In the genomic region with DNA sequence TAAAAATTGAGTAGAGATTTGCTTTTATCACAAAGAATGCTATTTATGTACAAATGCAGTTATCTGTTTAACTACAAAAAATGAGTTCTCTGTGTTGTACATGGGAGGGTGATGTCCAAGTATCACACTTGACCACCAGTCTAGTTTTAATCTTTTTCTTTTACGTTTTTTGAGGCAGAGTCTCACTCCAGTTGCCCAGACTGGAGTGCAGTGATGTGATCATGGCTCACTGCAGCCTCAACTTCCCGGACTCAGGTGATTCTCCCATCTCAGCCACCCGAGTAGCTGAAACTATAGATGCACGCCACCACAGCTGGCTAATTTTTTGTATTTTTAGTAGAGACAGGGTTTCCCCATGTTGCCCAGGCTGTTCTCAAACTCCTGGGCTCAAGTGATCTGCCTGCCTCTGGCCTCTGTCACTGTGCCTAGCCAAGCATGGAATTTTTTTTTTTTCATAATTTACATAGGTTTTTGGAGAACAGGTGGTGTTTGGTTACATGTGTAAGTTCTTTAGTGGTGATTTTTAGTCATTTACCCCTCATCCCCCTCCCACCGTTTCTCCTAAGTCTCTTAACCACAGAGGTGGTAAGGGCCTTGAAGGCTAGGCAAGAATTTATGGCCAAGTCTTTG, we compare ENCODE assay signal across 16 cellular contexts. TPM values are rescaled to one million over a fixed set of nuclear protein-coding genes. Genes with fewer than 3 reads are reported as not detected.
DNase-seq lines count a peak whose midpoint lies in the region; ATAC-seq and TF ChIP-seq lines count a peak whose summit lies in the region.
"Had no signal": no experiment of that assay in that cellular context is flagged by ENCODE, and none has a peak within 500 bp of the region (broad histone marks: within the 10 kb centered on the region; RNA-seq: fewer than 3 reads in every experiment).

No MANE protein-coding gene starts in this region.

- TF ChIP-seq CTCF in GM12865 (IDR thresholded peaks at IDR 0.05; ENCODE audit: insufficient read depth, low read depth, low read length, missing control alignments) (no peak), smooth muscle cell (IDR thresholded peaks at IDR 0.05; ENCODE audit: borderline replicate concordance, insufficient read depth, poor library complexity, severe bottlenecking) (no peak)
- no peak for TF ChIP-seq CTCF in activated CD8-positive, alpha-beta T cell treated with anti-CD3 and anti-CD28 coated beads for 36 hours (IDR thresholded peaks at IDR 0.05)

- H3K36me3 Mint-ChIP-seq in activated CD8-positive, alpha-beta T cell treated with anti-CD3 and anti-CD28 coated beads for 36 hours (ENCODE audit: low read depth), result no peaks in the 10 kb centered on the region

- POLR2A ChIA-PET in activated CD8-positive, alpha-beta T cell treated with anti-CD3 and anti-CD28 coated beads for 36 hours (lab: Charles Lee), result no interaction called here

- in situ Hi-C loops in ACHN (cut with HindIII; ENCODE audit: low pct_ligation_motif_present, low pct_unique_long_range_greater_than_20kb, low sequenced_read_pairs), result no loop called here

- no peak overlapping the region for H3K4me3 Mint-ChIP-seq in activated CD8-positive, alpha-beta T cell treated with anti-CD3 and anti-CD28 coated beads for 36 hours
- H3K4me3 Mint-ChIP-seq: T-helper 1 cell treated with Interleukin-12 subunit alpha and Interleukin-12 subunit beta and Interleukin-4 antibody, amounts not matched to agents 30 μg/mL and 1 μg/mL, for 36 hours had no signal

- H3K27ac Mint-ChIP-seq in activated CD8-positive, alpha-beta T cell treated with anti-CD3 and anti-CD28 coated beads for 36 hours, result no peak overlapping the region
- H3K27ac Mint-ChIP-seq: T-helper 1 cell treated with Interleukin-12 subunit alpha and Interleukin-12 subunit beta and Interleukin-4 antibody, amounts not matched to agents 30 μg/mL and 1 μg/mL, for 36 hours had no signal

- no peaks in the 10 kb centered on the region for H3K9me3 ChIP-seq in smooth muscle cell (replicated peaks; ENCODE audit: low read depth)
- H3K9me3 ChIP-seq: adrenal gland, tibial nerve had no signal

- intact Hi-C loops in activated CD8-positive, alpha-beta T cell treated with anti-CD3 and anti-CD28 coated beads for 36 hours (cut with micrococcal nuclease), result no loop called here

- H3K9me3 Mint-ChIP-seq in activated CD8-positive, alpha-beta T cell treated with anti-CD3 and anti-CD28 coated beads for 36 hours, result no peaks in the 10 kb centered on the region
- H3K9me3 Mint-ChIP-seq: T-helper 1 cell treated with Interleukin-12 subunit alpha and Interleukin-12 subunit beta and Interleukin-4 antibody, amounts not matched to agents 30 μg/mL and 1 μg/mL, for 36 hours had no signal

- WGBS in smooth muscle cell (ENCODE audit: low lambda C conversion rate), result 89% methylated on average over 5 of the region's 5 CpGs

- H3K27me3 Mint-ChIP-seq in activated CD8-positive, alpha-beta T cell treated with anti-CD3 and anti-CD28 coated beads for 36 hours, result no peaks in the 10 kb centered on the region
- H3K27me3 Mint-ChIP-seq: progenitor cell of endocrine pancreas had no signal

- no peaks in the 10 kb centered on the region for H3K36me3 ChIP-seq in smooth muscle cell (ENCODE audit: low read depth)
- H3K36me3 ChIP-seq: adrenal gland, tibial nerve had no signal

- H3K4me3 ChIP-seq in GM12865 (ENCODE audit: low read depth, low read length) (peak overlapping the region; percentile 20; the same call in 1 of the 2 replicates), smooth muscle cell (no peak overlapping the region)
- H3K4me3 ChIP-seq: adrenal gland, lung, tibial nerve had no signal

- no peaks in the 10 kb centered on the region for H3K27me3 ChIP-seq in smooth muscle cell (ENCODE audit: low read depth)
- H3K27me3 ChIP-seq: adrenal gland, tibial nerve had no signal

- DNase-seq in GM12865 (ENCODE audit: low read depth) (peak; percentile 82), NCI-H226 (no peak), smooth muscle cell (lab: John Stamatoyannopoulos, UW; ENCODE audit: unreplicated experiment) (no peak), ACHN (no peak)
- no peak for DNase-seq in activated CD8-positive, alpha-beta T cell treated with anti-CD3 and anti-CD28 coated beads for 36 hours
- DNase-seq: adrenal gland; effector CD8-positive, alpha-beta T cell; head of caudate nucleus; NCI-H774 had no signal

- no peak overlapping the region for H2AFZ ChIP-seq in smooth muscle cell (ENCODE audit: low read depth)

- no peaks in the 10 kb centered on the region for H4K20me1 ChIP-seq in smooth muscle cell (ENCODE audit: low read depth)

- H3K9ac ChIP-seq in smooth muscle cell (ENCODE audit: low read depth), result no peak overlapping the region

- peak; percentile 87 for ATAC-seq in GM19397 (IDR thresholded peaks at IDR 0.05; ENCODE audit: unreplicated experiment)
- ATAC-seq in HG02798 (IDR thresholded peaks at IDR 0.05; ENCODE audit: poor library complexity, unreplicated experiment), result peak; percentile 85
- ATAC-seq in HG03457 (IDR thresholded peaks at IDR 0.05; ENCODE audit: unreplicated experiment), result peak; percentile 82
- no peak for ATAC-seq in activated CD8-positive, alpha-beta T cell treated with anti-CD3 and anti-CD28 coated beads for 36 hours

- no peaks in the 10 kb centered on the region for H3F3A ChIP-seq in smooth muscle cell (ENCODE audit: low read depth)

- no peak overlapping the region for H3K27ac ChIP-seq in smooth muscle cell (ENCODE audit: low read depth)
- H3K27ac ChIP-seq: adrenal gland, tibial nerve had no signal

- no peak overlapping the region for H3K4me2 ChIP-seq in smooth muscle cell

- CTCF ChIA-PET in activated CD8-positive, alpha-beta T cell treated with anti-CD3 and anti-CD28 coated beads for 36 hours (lab: Charles Lee), result no interaction called here

- H3K4me1 ChIP-seq in smooth muscle cell (ENCODE audit: low read depth), result no peaks in the 10 kb centered on the region
- H3K4me1 ChIP-seq: adrenal gland, tibial nerve had no signal

- no peaks in the 10 kb centered on the region for H3K4me1 Mint-ChIP-seq in activated CD8-positive, alpha-beta T cell treated with anti-CD3 and anti-CD28 coated beads for 36 hours (ENCODE audit: low read depth)

- no peaks in the 10 kb centered on the region for H3K79me2 ChIP-seq in smooth muscle cell (ENCODE audit: low read depth)

RNA-seq across cellular contexts. Expression of gene RPA4, which starts 47.9 kb away (rescaled TPM):
- 0.09 and 0.67 TPM in 2 replicates for total RNA-seq in smooth muscle cell
- 0.16 and 1.3 TPM in 2 replicates for polyA plus RNA-seq in smooth muscle cell
- total RNA-seq in activated CD8-positive, alpha-beta T cell treated with anti-CD3 and anti-CD28 coated beads for 36 hours, result under 1 TPM; 0.38 TPM
